14 cellular contexts compared by ENCODE assay signal in genomic region chrX:12349201-12349600, GRCh38.
DNase-seq lines count a peak whose midpoint lies in the region; ATAC-seq and TF ChIP-seq lines count a peak whose summit lies in the region.
"Had no signal": no experiment of that assay in that cellular context is flagged by ENCODE, and none has a peak within 500 bp of the region (broad histone marks: within the 10 kb centered on the region; RNA-seq: fewer than 3 reads in every experiment).

No MANE protein-coding gene starts in this region.

- DNase-seq in A673 (ENCODE audit: low spot score), result peak; percentile 5
- DNase-seq in GM23338 (ENCODE audit: low spot score), result peak; percentile 45
- DNase-seq in Panc1 (ENCODE audit: low read depth, low spot score), result no peak
- DNase-seq in iPS-NIHi11 (ENCODE audit: low spot score), result peak; percentile 5
- no peak for DNase-seq in caudate nucleus (lab: John Stamatoyannopoulos, UW)
- DNase-seq in Right ventricle myocardium superior, result no peak
- DNase-seq in stimulated activated CD4-positive, alpha-beta T cell treated with anti-CD3 and anti-CD28 coated beads, Interleukin-4, amount 100 ng/mL, for 4 hours, result no peak
- DNase-seq: NCI-H1048, NCI-H1436 treated with DMSO at 0.1 percent for 48 hours, NCI-H510A treated with DMSO at 0.1 percent for 48 hours, SIG-M5 had no signal

- intact Hi-C loops in A673 (cut with micrococcal nuclease; ENCODE audit: unreplicated experiment) (no loop called here), Panc1 (cut with micrococcal nuclease; ENCODE audit: unreplicated experiment) (no loop called here), Right ventricle myocardium superior (cut with DNase I) (no loop called here)

- H3K9me3 Mint-ChIP-seq in GM23338, result no peaks in the 10 kb centered on the region
- H3K9me3 Mint-ChIP-seq: CD14-positive monocyte had no signal

- peaks cover 4% of the 10 kb centered on the region for H3K27me3 Mint-ChIP-seq in GM23338 (ENCODE audit: insufficient read depth, low read depth, poor library complexity)

- TF ChIP-seq CTCF in A673 (conservative IDR thresholded peaks at IDR 0.05; ENCODE audit: low read depth, low read length) (peak; percentile 24; the same call in 1 of the 2 replicates), GM23338 (conservative IDR thresholded peaks at IDR 0.05; ENCODE audit: low read depth in 2 of 2) (peak; percentile 35 to 51), Panc1 (IDR thresholded peaks at IDR 0.05) (0 out of 2 replicates have a peak, but pooled peaks have one; percentile 7)

- H3K36me3 Mint-ChIP-seq in GM23338 (ENCODE audit: low read depth), result no peaks in the 10 kb centered on the region
- H3K36me3 Mint-ChIP-seq: CD14-positive monocyte had no signal

- no peak overlapping the region for H3K4me2 ChIP-seq in GM23338
- H3K4me2 ChIP-seq: A549 had no signal

- CTCF ChIA-PET in A673 (lab: Charles Lee), result no interaction called here
- CTCF ChIA-PET in Panc1 (lab: Charles Lee), result no interaction called here

- H4K20me1 ChIP-seq in GM23338 (replicated peaks; ENCODE audit: insufficient read depth), result no peaks in the 10 kb centered on the region

- POLR2A ChIA-PET in A673 (lab: Charles Lee; ENCODE audit: low non-redundant PET) (no interaction called here), Panc1 (lab: Charles Lee) (no interaction called here)

- H3K36me3 ChIP-seq in A673 (ENCODE audit: insufficient read depth, low read length, poor library complexity, severe bottlenecking) (no peaks in the 10 kb centered on the region), GM23338 (ENCODE audit: insufficient read depth) (no peaks in the 10 kb centered on the region), Panc1 (ENCODE audit: control insufficient read depth, insufficient read depth, low read length) (no peaks in the 10 kb centered on the region)

- H3K4me1 ChIP-seq in A673 (ENCODE audit: insufficient read depth, low read length, poor library complexity, severe bottlenecking) (no peaks in the 10 kb centered on the region), GM23338 (ENCODE audit: insufficient read depth) (no peaks in the 10 kb centered on the region), Panc1 (ENCODE audit: control insufficient read depth, insufficient read depth, low read length) (no peaks in the 10 kb centered on the region)
- H3K4me1 ChIP-seq: A549 had no signal

- no TSS peak for BruUV-seq in A673 (replicated peaks; lab: Mats Ljungman, UMichigan)
- no TSS peak for BruUV-seq in Panc1 (replicated peaks; lab: Mats Ljungman, UMichigan)

- H3K27ac ChIP-seq in A673 (ENCODE audit: low read depth, low read length, poor library complexity, severe bottlenecking) (no peak overlapping the region), GM23338 (ENCODE audit: low read depth) (no peak overlapping the region), Panc1 (ENCODE audit: low read length) (no peak overlapping the region), caudate nucleus (ENCODE audit: low read depth, low read length) (no peak overlapping the region)
- H3K27ac ChIP-seq: A549 had no signal

- no peaks in the 10 kb centered on the region for H3K79me2 ChIP-seq in GM23338 (replicated peaks; ENCODE audit: insufficient read depth)

- peaks cover 2% of the 10 kb centered on the region for H3K4me1 Mint-ChIP-seq in GM23338
- H3K4me1 Mint-ChIP-seq: CD14-positive monocyte had no signal

- no peak overlapping the region for H3K4me3 Mint-ChIP-seq in GM23338
- H3K4me3 Mint-ChIP-seq: CD14-positive monocyte had no signal

- H3K9me3 ChIP-seq in A673 (ENCODE audit: low read depth, low read length, poor library complexity, severe bottlenecking) (no peaks in the 10 kb centered on the region), Panc1 (ENCODE audit: control insufficient read depth, insufficient read depth, low read depth, low read length) (no peaks in the 10 kb centered on the region)
- H3K9me3 ChIP-seq: A549 had no signal

- in situ Hi-C loops in Panc1 (cut with HindIII; ENCODE audit: low pct_unique_long_range_greater_than_20kb, low sequenced_read_pairs), result no loop called here

- H2AFZ ChIP-seq in GM23338, result no peak overlapping the region

- H3K4me3 ChIP-seq in A673 (ENCODE audit: low read depth, low read length, poor library complexity, severe bottlenecking) (no peak overlapping the region), GM23338 (no peak overlapping the region), Panc1 (ENCODE audit: low read depth in 2 of 2, low read length in 2 of 2) (no peak overlapping the region)
- H3K4me3 ChIP-seq: A549, K562 had no signal

- H3F3A ChIP-seq in GM23338 (replicated peaks; ENCODE audit: low read depth), result no peaks in the 10 kb centered on the region

- no peak overlapping the region for H3K27ac Mint-ChIP-seq in GM23338
- H3K27ac Mint-ChIP-seq: CD14-positive monocyte had no signal

- peak; percentile 65 for ATAC-seq in GM23338
- no peak for ATAC-seq in Panc1
- ATAC-seq in Right ventricle myocardium superior (ENCODE audit: poor library complexity), result no peak
- ATAC-seq: A549, K562 had no signal

- H3K9me2 ChIP-seq in GM23338 (ENCODE audit: insufficient read depth), result no peaks in the 10 kb centered on the region

- H3K27me3 ChIP-seq in A673 (replicated peaks; ENCODE audit: insufficient read depth, low read depth, low read length, poor library complexity) (peaks cover 8% of the 10 kb centered on the region), GM23338 (ENCODE audit: insufficient read depth) (no peaks in the 10 kb centered on the region), Panc1 (ENCODE audit: control insufficient read depth, insufficient read depth, low read length) (no peaks in the 10 kb centered on the region)

TF ChIP-seq in GM23338, 12 proteins besides CTCF, POLR2A, EP300 and RAD21 (continues in another document):
- no peak for TF ChIP-seq EZH2 (IDR thresholded peaks at IDR 0.05; ENCODE audit: low read depth, unreplicated experiment)
- no peak for TF ChIP-seq CREB1 (CRISPR knock-in tag; IDR thresholded peaks at IDR 0.05; ENCODE audit: low read depth)
- TF ChIP-seq, protein P1, sequence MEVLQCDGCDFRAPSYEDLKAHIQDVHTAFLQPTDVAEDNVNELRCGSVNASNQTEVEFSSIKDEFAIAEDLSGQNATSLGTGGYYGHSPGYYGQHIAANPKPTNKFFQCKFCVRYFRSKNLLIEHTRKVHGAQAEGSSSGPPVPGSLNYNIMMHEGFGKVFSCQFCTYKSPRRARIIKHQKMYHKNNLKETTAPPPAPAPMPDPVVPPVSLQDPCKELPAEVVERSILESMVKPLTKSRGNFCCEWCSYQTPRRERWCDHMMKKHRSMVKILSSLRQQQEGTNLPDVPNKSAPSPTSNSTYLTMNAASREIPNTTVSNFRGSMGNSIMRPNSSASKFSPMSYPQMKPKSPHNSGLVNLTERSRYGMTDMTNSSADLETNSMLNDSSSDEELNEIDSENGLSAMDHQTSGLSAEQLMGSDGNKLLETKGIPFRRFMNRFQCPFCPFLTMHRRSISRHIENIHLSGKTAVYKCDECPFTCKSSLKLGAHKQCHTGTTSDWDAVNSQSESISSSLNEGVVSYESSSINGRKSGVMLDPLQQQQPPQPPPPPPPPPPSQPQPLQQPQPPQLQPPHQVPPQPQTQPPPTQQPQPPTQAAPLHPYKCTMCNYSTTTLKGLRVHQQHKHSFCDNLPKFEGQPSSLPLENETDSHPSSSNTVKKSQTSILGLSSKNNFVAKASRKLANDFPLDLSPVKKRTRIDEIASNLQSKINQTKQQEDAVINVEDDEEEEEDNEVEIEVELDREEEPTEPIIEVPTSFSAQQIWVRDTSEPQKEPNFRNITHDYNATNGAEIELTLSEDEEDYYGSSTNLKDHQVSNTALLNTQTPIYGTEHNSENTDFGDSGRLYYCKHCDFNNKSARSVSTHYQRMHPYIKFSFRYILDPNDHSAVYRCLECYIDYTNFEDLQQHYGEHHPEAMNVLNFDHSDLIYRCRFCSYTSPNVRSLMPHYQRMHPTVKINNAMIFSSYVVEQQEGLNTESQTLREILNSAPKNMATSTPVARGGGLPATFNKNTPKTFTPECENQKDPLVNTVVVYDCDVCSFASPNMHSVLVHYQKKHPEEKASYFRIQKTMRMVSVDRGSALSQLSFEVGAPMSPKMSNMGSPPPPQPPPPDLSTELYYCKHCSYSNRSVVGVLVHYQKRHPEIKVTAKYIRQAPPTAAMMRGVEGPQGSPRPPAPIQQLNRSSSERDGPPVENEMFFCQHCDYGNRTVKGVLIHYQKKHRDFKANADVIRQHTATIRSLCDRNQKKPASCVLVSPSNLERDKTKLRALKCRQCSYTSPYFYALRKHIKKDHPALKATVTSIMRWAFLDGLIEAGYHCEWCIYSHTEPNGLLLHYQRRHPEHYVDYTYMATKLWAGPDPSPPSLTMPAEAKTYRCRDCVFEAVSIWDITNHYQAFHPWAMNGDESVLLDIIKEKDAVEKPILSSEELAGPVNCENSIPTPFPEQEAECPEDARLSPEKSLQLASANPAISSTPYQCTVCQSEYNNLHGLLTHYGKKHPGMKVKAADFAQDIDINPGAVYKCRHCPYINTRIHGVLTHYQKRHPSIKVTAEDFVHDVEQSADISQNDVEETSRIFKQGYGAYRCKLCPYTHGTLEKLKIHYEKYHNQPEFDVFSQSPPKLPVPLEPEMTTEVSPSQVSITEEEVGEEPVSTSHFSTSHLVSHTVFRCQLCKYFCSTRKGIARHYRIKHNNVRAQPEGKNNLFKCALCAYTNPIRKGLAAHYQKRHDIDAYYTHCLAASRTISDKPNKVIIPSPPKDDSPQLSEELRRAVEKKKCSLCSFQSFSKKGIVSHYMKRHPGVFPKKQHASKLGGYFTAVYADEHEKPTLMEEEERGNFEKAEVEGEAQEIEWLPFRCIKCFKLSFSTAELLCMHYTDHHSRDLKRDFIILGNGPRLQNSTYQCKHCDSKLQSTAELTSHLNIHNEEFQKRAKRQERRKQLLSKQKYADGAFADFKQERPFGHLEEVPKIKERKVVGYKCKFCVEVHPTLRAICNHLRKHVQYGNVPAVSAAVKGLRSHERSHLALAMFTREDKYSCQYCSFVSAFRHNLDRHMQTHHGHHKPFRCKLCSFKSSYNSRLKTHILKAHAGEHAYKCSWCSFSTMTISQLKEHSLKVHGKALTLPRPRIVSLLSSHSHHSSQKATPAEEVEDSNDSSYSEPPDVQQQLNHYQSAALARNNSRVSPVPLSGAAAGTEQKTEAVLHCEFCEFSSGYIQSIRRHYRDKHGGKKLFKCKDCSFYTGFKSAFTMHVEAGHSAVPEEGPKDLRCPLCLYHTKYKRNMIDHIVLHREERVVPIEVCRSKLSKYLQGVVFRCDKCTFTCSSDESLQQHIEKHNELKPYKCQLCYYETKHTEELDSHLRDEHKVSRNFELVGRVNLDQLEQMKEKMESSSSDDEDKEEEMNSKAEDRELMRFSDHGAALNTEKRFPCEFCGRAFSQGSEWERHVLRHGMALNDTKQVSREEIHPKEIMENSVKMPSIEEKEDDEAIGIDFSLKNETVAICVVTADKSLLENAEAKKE (CRISPR knock-in tag; IDR thresholded peaks at IDR 0.05), result no peak
- TF ChIP-seq NANOG (IDR thresholded peaks at IDR 0.05; ENCODE audit: borderline replicate concordance), result no peak
- no peak for TF ChIP-seq EZH2phosphoT487 (IDR thresholded peaks at IDR 0.05; ENCODE audit: unreplicated experiment)
- TF ChIP-seq JUNB (IDR thresholded peaks at IDR 0.05; ENCODE audit: unreplicated experiment), result no peak

Comparison
In these comparisons a context has a peak if more than half of its experiments do, and no peak if none do; other contexts are left out.
1. DNase-seq: peak in A673 (single experiment), GM23338 (single experiment) and iPS-NIHi11 (single experiment); none in Panc1 (single experiment), caudate nucleus (0 of 61), Right ventricle myocardium superior (single experiment) and stimulated activated CD4-positive, alpha-beta T cell treated with anti-CD3 and anti-CD28 coated beads, Interleukin-4, amount 100 ng/mL, for 4 hours (0 of 2).
2. Peak in every context shown above with its lines, with median percentiles within 50 percentile points of each other: CTCF ChIP-seq.